Comparison of ENCODE assay signal across 23 cellular contexts in genomic region chr2:26951246-26951645, GRCh38.
"Had no signal": no experiment of that assay in that cellular context is flagged by ENCODE, and none has a peak within 500 bp of the region (broad histone marks: within the 10 kb centered on the region; RNA-seq: fewer than 3 reads in every experiment).

No MANE protein-coding gene starts in this region.

- H3K4me3 ChIP-seq: dorsolateral prefrontal cortex, esophagus squamous epithelium, gastrocnemius medialis, heart right ventricle, left lung, lower lobe of right lung, mucosa of descending colon had no signal

- H3K27ac ChIP-seq: epithelial cell of prostate, esophagus squamous epithelium, gastrocnemius medialis, heart right ventricle, left lung, lower lobe of right lung had no signal

- H3K9me3 Mint-ChIP-seq: mesothelial cell of epicardium; naive B cell; naive thymus-derived CD8-positive, alpha-beta T cell had no signal

- H3K36me3 ChIP-seq: esophagus squamous epithelium, gastrocnemius medialis, heart right ventricle, left lung, lower lobe of right lung had no signal

- H3K9me3 ChIP-seq: esophagus squamous epithelium, gastrocnemius medialis, heart right ventricle, left lung, lower lobe of right lung, mucosa of descending colon had no signal

- H3K36me3 Mint-ChIP-seq: mesothelial cell of epicardium; naive B cell; naive thymus-derived CD8-positive, alpha-beta T cell had no signal

- DNase-seq: dermis blood vessel endothelial cell; dorsolateral prefrontal cortex; effector CD4-positive, alpha-beta T cell; effector memory CD4-positive, alpha-beta T cell; erythroblast; esophagus squamous epithelium; foreskin fibroblast; foreskin melanocyte; gastrocnemius medialis; glutamatergic neuron; heart right ventricle; hippocampal formation; left cardiac atrium; left lung; left ventricle myocardium superior; lower lobe of right lung; mesenchymal stem cell; mucosa of descending colon; naive B cell; naive thymus-derived CD8-positive, alpha-beta T cell had no signal

- H3K4me3 Mint-ChIP-seq: mesothelial cell of epicardium; naive B cell; naive thymus-derived CD8-positive, alpha-beta T cell had no signal

- H3K27ac Mint-ChIP-seq: mesothelial cell of epicardium; naive thymus-derived CD8-positive, alpha-beta T cell had no signal

- ATAC-seq: esophagus mucosa; gastrocnemius medialis; heart right ventricle; left cardiac atrium; left lung; left ventricle myocardium superior; lower lobe of right lung; mucosa of descending colon; naive thymus-derived CD8-positive, alpha-beta T cell had no signal

- H3K4me1 Mint-ChIP-seq: mesothelial cell of epicardium; naive B cell; naive thymus-derived CD8-positive, alpha-beta T cell had no signal
